ENCODE assay signal across 9 cellular contexts in the genomic region with DNA sequence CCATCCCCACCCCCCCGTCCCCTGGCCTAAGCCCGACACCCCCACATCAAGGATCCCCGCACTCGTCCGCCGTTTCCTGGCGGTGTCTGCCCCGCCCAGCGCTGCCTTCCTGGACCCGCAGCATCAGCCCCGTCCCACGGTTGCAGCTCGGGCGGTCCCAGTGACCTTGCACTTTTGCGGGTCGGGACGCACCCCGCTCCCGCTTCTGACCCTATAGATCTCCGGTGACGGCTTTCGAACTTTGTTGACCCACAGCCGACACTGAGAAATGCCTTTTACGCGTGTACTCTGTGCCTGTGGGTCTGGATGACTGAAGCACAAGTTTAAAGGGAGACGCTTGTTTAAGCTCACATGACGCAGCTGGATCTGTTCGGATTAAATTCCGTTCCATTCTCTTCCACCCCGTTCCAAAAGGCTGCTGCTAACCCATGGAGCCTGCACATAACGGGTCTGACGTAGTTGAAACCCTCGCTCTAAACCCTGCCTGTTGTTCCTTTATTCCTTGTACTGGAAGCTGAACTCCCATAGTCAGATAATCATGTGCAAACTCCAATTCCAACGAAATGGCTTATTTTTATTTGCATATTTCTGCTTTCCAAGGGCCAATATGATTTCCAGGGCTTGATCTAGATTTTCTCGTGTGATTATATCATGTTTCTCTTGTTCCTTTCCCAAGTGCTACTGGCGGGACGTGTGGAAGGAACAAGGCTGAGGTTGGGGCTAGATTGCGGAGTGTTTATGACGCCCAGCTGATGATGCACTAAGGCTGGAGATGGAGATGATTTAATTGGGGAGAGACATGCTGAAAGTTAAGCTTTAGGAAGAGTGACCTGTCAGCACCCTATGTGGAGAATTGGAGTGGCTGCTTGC. TPM values are rescaled to one million over a fixed set of nuclear protein-coding genes. Genes with fewer than 3 reads are reported as not detected.
DNase-seq lines count a peak whose midpoint lies in the region; ATAC-seq and TF ChIP-seq lines count a peak whose summit lies in the region.
"Had no signal": no experiment of that assay in that cellular context is flagged by ENCODE, and none has a peak within 500 bp of the region (broad histone marks: within the 10 kb centered on the region; RNA-seq: fewer than 3 reads in every experiment).

No MANE protein-coding gene starts in this region.

- CTCF ChIA-PET in PC-3 (lab: Charles Lee): no interaction called here

- H3K27ac ChIP-seq in PC-3 (ENCODE audit: low read length): no peak overlapping the region
- H3K27ac ChIP-seq in ovary: peak overlapping the region; percentile 55 to 74

- H3K4me3 ChIP-seq in PC-3 (ENCODE audit: low read length) (peak overlapping the region; percentile 95), ovary (peak overlapping the region; percentile 92)

- TF ChIP-seq POLR2A in ovary (IDR thresholded peaks at IDR 0.05): peak; percentile 9

- H3K4me3 Mint-ChIP-seq in activated naive CD8-positive, alpha-beta T cell treated with anti-CD3 and anti-CD28 coated beads for 36 hours: peak overlapping the region; percentile 89

- peaks cover 3% of the 10 kb centered on the region for H3K36me3 Mint-ChIP-seq in activated naive CD8-positive, alpha-beta T cell treated with anti-CD3 and anti-CD28 coated beads for 36 hours

- no peaks in the 10 kb centered on the region for H3K9me2 ChIP-seq in PC-3 (replicated peaks; ENCODE audit: low read length)

- peak overlapping the region; percentile 81 for H3K27ac Mint-ChIP-seq in activated naive CD8-positive, alpha-beta T cell treated with anti-CD3 and anti-CD28 coated beads for 36 hours

- peak overlapping the region; percentile 82 for H2AFZ ChIP-seq in PC-3 (ENCODE audit: low read length)

- POLR2A ChIA-PET in PC-3 (lab: Charles Lee; ENCODE audit: unreplicated experiment): interaction anchor here (0.6 kb wide), 1 partner anchor 68 kb away, joined by 6 read pairs; no protein-coding TSS in a partner anchor

- H4K20me1 ChIP-seq in PC-3 (ENCODE audit: low read length): no peaks in the 10 kb centered on the region

- no peaks in the 10 kb centered on the region for H3K27me3 Mint-ChIP-seq in activated naive CD8-positive, alpha-beta T cell treated with anti-CD3 and anti-CD28 coated beads for 36 hours

- H3K27me3 ChIP-seq in PC-3 (ENCODE audit: low read length) (no peaks in the 10 kb centered on the region), ovary (no peaks in the 10 kb centered on the region)

- H3K9me3 ChIP-seq in PC-3 (ENCODE audit: low read length) (no peaks in the 10 kb centered on the region), ovary (no peaks in the 10 kb centered on the region)

- H3K4me1 ChIP-seq in PC-3 (ENCODE audit: insufficient read depth, low read length) (peaks cover 29% of the 10 kb centered on the region), ovary (ENCODE audit: insufficient read depth) (peaks cover 5% of the 10 kb centered on the region)

- no peak for TF ChIP-seq EP300 in ovary (IDR thresholded peaks at IDR 0.05)

- intact Hi-C loops in PC-3 (cut with micrococcal nuclease) (no loop called here), head of caudate nucleus (cut with DNase I) (no loop called here), ovary (cut with DNase I) (loop anchor here in 1 of 4 donors (5.0 kb wide), 1 partner anchor 40 kb away; no protein-coding TSS in a partner anchor)

- 3 to 4% (median 3%) methylated on average over 38 to 39 of the region's 39 CpGs for WGBS in ovary, 3 donors

- no peak for TF ChIP-seq CTCF in PC-3 (conservative IDR thresholded peaks at IDR 0.05; ENCODE audit: low read depth, low read length)
- no peak for TF ChIP-seq CTCF in ovary (IDR thresholded peaks at IDR 0.05)

- peak overlapping the region; percentile 81 for H3K4me2 ChIP-seq in PC-3 (ENCODE audit: low read length)

- H3K9ac ChIP-seq in PC-3 (ENCODE audit: low read length): peak overlapping the region; percentile 66

- peaks cover 4% of the 10 kb centered on the region for H3F3A ChIP-seq in PC-3 (ENCODE audit: low read length, unreplicated experiment)

- DNase-seq in GM04503 (ENCODE audit: low read depth): peak; percentile 27
- DNase-seq in PC-3: peak; percentile 25
- DNase-seq in activated naive CD8-positive, alpha-beta T cell treated with anti-CD3 and anti-CD28 coated beads for 36 hours: peak; percentile 55
- DNase-seq in head of caudate nucleus: peak in 34 of 42 donors; percentile 11 to 60 (median 38)
- DNase-seq in ovary: peak; percentile 37 to 70 (median 50)
- no peak for DNase-seq in middle frontal gyrus (ENCODE audit: extremely low spot score, low spot score)
- DNase-seq in NOMO-1 treated with dmso at 0.1 percent for 144 hours (lab: John Stamatoyannopoulos, UW; ENCODE audit: unreplicated experiment): no peak

- TSS peak; percentile 64 for BruUV-seq in PC-3 (replicated peaks; lab: Mats Ljungman, UMichigan)

- H3K4me1 Mint-ChIP-seq in activated naive CD8-positive, alpha-beta T cell treated with anti-CD3 and anti-CD28 coated beads for 36 hours: peaks cover 18% of the 10 kb centered on the region

- no peaks in the 10 kb centered on the region for H3K36me3 ChIP-seq in PC-3 (ENCODE audit: low read depth, low read length)
- H3K36me3 ChIP-seq in ovary: no peaks in the 10 kb centered on the region

- H3K9me3 Mint-ChIP-seq in activated naive CD8-positive, alpha-beta T cell treated with anti-CD3 and anti-CD28 coated beads for 36 hours: no peaks in the 10 kb centered on the region

- H3K79me2 ChIP-seq in PC-3 (ENCODE audit: low read length): peaks cover 17% of the 10 kb centered on the region

- peak; percentile 24 for ATAC-seq in HG02642 (IDR thresholded peaks at IDR 0.05; ENCODE audit: poor library complexity, unreplicated experiment)
- peak; percentile 22 for ATAC-seq in PC-3

RNA-seq across cellular contexts. Expression of a gene that starts 0.8 kb away (rescaled TPM):
- total RNA-seq in PC-3 (2014; rRNA removed): 41.4 and 54.7 TPM in 2 replicates
- 10 to 100 TPM; 24.3 to 26.1 TPM for total RNA-seq in activated naive CD8-positive, alpha-beta T cell treated with anti-CD3 and anti-CD28 coated beads for 36 hours
- 10 to 100 TPM; 31.4 to 66.9 (median 55.3) TPM for total RNA-seq in ovary
- 10 to 100 TPM in 1 of 2 donors, 1 to 10 TPM in 1; 2.2 to 37.2 TPM for polyA plus RNA-seq in ovary

RNA-seq across cellular contexts. Expression of a gene that starts 29.6 kb away (rescaled TPM):
- total RNA-seq in PC-3 (2014; rRNA removed) (92.0 and 100 TPM in 2 replicates), ovary (10 to 100 TPM; 24.7 to 46.0 (median 30.6) TPM)
- total RNA-seq in activated naive CD8-positive, alpha-beta T cell treated with anti-CD3 and anti-CD28 coated beads for 36 hours: 10 to 100 TPM; 18.0 to 18.3 TPM
- 10 to 100 TPM in 1 of 2 donors, 1 to 10 TPM in 1; 3.0 to 50.9 TPM for polyA plus RNA-seq in ovary

RNA-seq across cellular contexts. Expression of a gene that starts 51.5 kb away (rescaled TPM):
- total RNA-seq in PC-3 (2014; rRNA removed) (3.6 and 7.1 TPM in 2 replicates), ovary (under 1 TPM in 4 of 7 donors, not detected in 3; 0.18 to 0.57 (median 0.23) TPM)
- not detected for total RNA-seq in activated naive CD8-positive, alpha-beta T cell treated with anti-CD3 and anti-CD28 coated beads for 36 hours
- not detected for polyA plus RNA-seq in ovary

RNA-seq across cellular contexts. Expression of a gene that starts 54.6 kb away (rescaled TPM):
- total RNA-seq in PC-3 (2014; rRNA removed): 36.9 and 42.5 TPM in 2 replicates
- total RNA-seq in activated naive CD8-positive, alpha-beta T cell treated with anti-CD3 and anti-CD28 coated beads for 36 hours: not detected
- 1 to 10 TPM in 4 of 7 donors, under 1 TPM in 1, not detected in 2; 0.60 to 7.2 (median 1.3) TPM for total RNA-seq in ovary
- under 1 TPM in 1 of 2 donors, not detected in 1; 0.10 TPM for polyA plus RNA-seq in ovary
- total RNA-seq: activated CD8-positive, alpha-beta memory T cell treated with anti-CD3 and anti-CD28 coated beads for 36 hours had no signal

RNA-seq across cellular contexts. Expression of a gene that starts 56.6 kb away (rescaled TPM):
- total RNA-seq in PC-3 (2014; rRNA removed): 37.9 and 45.0 TPM in 2 replicates
- 10 to 100 TPM; 29.5 to 31.0 TPM for total RNA-seq in activated naive CD8-positive, alpha-beta T cell treated with anti-CD3 and anti-CD28 coated beads for 36 hours
- 1 to 10 TPM in 4 of 7 donors, under 1 TPM in 3; 0.30 to 5.7 (median 2.4) TPM for total RNA-seq in ovary
- polyA plus RNA-seq in ovary: 1 to 10 TPM; 1.4 to 1.5 TPM

Comparison
In these comparisons a context has a peak if more than half of its experiments do, and no peak if none do; other contexts are left out.
1. DNase-seq: peak in GM04503 (single experiment), PC-3 (single experiment), activated naive CD8-positive, alpha-beta T cell treated with anti-CD3 and anti-CD28 coated beads for 36 hours (single experiment), head of caudate nucleus (34 of 42) and ovary (5 of 5); none in middle frontal gyrus (single experiment) and NOMO-1 treated with dmso at 0.1 percent for 144 hours (single experiment).